Comparison of ENCODE assay signal across 1 cellular context in genomic region chr1:16226495-16227179, GRCh38.
TF ChIP-seq lines count a peak whose summit lies in the region.

No MANE protein-coding gene starts in this region.

TF ChIP-seq in K562, 482 proteins besides CTCF, POLR2A, EP300 and RAD21 (continued from another document):
- TF ChIP-seq, protein P1, sequence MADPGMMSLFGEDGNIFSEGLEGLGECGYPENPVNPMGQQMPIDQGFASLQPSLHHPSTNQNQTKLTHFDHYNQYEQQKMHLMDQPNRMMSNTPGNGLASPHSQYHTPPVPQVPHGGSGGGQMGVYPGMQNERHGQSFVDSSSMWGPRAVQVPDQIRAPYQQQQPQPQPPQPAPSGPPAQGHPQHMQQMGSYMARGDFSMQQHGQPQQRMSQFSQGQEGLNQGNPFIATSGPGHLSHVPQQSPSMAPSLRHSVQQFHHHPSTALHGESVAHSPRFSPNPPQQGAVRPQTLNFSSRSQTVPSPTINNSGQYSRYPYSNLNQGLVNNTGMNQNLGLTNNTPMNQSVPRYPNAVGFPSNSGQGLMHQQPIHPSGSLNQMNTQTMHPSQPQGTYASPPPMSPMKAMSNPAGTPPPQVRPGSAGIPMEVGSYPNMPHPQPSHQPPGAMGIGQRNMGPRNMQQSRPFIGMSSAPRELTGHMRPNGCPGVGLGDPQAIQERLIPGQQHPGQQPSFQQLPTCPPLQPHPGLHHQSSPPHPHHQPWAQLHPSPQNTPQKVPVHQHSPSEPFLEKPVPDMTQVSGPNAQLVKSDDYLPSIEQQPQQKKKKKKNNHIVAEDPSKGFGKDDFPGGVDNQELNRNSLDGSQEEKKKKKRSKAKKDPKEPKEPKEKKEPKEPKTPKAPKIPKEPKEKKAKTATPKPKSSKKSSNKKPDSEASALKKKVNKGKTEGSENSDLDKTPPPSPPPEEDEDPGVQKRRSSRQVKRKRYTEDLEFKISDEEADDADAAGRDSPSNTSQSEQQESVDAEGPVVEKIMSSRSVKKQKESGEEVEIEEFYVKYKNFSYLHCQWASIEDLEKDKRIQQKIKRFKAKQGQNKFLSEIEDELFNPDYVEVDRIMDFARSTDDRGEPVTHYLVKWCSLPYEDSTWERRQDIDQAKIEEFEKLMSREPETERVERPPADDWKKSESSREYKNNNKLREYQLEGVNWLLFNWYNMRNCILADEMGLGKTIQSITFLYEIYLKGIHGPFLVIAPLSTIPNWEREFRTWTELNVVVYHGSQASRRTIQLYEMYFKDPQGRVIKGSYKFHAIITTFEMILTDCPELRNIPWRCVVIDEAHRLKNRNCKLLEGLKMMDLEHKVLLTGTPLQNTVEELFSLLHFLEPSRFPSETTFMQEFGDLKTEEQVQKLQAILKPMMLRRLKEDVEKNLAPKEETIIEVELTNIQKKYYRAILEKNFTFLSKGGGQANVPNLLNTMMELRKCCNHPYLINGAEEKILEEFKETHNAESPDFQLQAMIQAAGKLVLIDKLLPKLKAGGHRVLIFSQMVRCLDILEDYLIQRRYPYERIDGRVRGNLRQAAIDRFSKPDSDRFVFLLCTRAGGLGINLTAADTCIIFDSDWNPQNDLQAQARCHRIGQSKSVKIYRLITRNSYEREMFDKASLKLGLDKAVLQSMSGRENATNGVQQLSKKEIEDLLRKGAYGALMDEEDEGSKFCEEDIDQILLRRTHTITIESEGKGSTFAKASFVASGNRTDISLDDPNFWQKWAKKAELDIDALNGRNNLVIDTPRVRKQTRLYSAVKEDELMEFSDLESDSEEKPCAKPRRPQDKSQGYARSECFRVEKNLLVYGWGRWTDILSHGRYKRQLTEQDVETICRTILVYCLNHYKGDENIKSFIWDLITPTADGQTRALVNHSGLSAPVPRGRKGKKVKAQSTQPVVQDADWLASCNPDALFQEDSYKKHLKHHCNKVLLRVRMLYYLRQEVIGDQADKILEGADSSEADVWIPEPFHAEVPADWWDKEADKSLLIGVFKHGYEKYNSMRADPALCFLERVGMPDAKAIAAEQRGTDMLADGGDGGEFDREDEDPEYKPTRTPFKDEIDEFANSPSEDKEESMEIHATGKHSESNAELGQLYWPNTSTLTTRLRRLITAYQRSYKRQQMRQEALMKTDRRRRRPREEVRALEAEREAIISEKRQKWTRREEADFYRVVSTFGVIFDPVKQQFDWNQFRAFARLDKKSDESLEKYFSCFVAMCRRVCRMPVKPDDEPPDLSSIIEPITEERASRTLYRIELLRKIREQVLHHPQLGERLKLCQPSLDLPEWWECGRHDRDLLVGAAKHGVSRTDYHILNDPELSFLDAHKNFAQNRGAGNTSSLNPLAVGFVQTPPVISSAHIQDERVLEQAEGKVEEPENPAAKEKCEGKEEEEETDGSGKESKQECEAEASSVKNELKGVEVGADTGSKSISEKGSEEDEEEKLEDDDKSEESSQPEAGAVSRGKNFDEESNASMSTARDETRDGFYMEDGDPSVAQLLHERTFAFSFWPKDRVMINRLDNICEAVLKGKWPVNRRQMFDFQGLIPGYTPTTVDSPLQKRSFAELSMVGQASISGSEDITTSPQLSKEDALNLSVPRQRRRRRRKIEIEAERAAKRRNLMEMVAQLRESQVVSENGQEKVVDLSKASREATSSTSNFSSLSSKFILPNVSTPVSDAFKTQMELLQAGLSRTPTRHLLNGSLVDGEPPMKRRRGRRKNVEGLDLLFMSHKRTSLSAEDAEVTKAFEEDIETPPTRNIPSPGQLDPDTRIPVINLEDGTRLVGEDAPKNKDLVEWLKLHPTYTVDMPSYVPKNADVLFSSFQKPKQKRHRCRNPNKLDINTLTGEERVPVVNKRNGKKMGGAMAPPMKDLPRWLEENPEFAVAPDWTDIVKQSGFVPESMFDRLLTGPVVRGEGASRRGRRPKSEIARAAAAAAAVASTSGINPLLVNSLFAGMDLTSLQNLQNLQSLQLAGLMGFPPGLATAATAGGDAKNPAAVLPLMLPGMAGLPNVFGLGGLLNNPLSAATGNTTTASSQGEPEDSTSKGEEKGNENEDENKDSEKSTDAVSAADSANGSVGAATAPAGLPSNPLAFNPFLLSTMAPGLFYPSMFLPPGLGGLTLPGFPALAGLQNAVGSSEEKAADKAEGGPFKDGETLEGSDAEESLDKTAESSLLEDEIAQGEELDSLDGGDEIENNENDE (IDR thresholded peaks at IDR 0.05; ENCODE audit: low read depth, low read length): no peak
- 0 out of 2 replicates have a peak, but pooled peaks have one; percentile 19 for TF ChIP-seq POLR2G (IDR thresholded peaks at IDR 0.05; ENCODE audit: low read depth, low read length)
